20 cellular contexts compared by ENCODE assay signal in genomic region chr3:58291671-58292338, GRCh38.
"Had no signal": no experiment of that assay in that cellular context is flagged by ENCODE, and none has a peak within 500 bp of the region (broad histone marks: within the 10 kb centered on the region; RNA-seq: fewer than 3 reads in every experiment).

No MANE protein-coding gene starts in this region.

- H3K36me3 ChIP-seq: adrenal gland, brain microvascular endothelial cell, right atrium auricular region, SJSA1 had no signal

- H3K27ac ChIP-seq: adrenal gland, ascending aorta, brain microvascular endothelial cell, coronary artery, right atrium auricular region, SJSA1, suprapubic skin had no signal

- DNase-seq: activated CD4-positive, alpha-beta T cell treated with anti-CD3 and anti-CD28 coated beads for 1 hour; activated CD8-positive, alpha-beta memory T cell treated with anti-CD3 and anti-CD28 coated beads, Interleukin-2, amount 50 U/mL, for 4 hours; activated naive CD4-positive, alpha-beta T cell; activated T-cell treated with anti-CD3 and anti-CD28 coated beads, Interleukin-2, amount 50 U/mL, for 4 hours; adrenal gland; brain microvascular endothelial cell; central memory CD4-positive, alpha-beta T cell; foreskin melanocyte; immature natural killer cell; left ventricle myocardium superior; mammary epithelial cell; stimulated activated CD4-positive, alpha-beta T cell treated with anti-CD3 and anti-CD28 coated beads, Interleukin-12 subunit alpha, Interleukin-12 subunit beta, amount 100 ng/mL, for 4 hours; stimulated activated CD4-positive, alpha-beta T cell treated with anti-CD3 and anti-CD28 coated beads, Interleukin-4, amount 100 ng/mL, for 4 hours; stimulated activated naive CD8-positive, alpha-beta T cell treated with anti-CD3 and anti-CD28 coated beads, Interleukin-15, amount 100 ng/mL, for 72 hours; T-helper 1 cell had no signal

- H3K4me3 ChIP-seq: adrenal gland, ascending aorta, coronary artery, right atrium auricular region, SJSA1, suprapubic skin had no signal

- H3K9me3 ChIP-seq: adrenal gland, ascending aorta, right atrium auricular region, SJSA1, suprapubic skin had no signal

- H3K27me3 ChIP-seq: adrenal gland, ascending aorta, brain microvascular endothelial cell, right atrium auricular region, SJSA1, suprapubic skin had no signal
